In genomic region chr11:415640-416041, GRCh38 we compare ENCODE assay signal across 9 cellular contexts. TPM values are rescaled to one million over a fixed set of nuclear protein-coding genes. Genes with fewer than 3 reads are reported as not detected.
A peak's percentile ranks its signal among the peaks of the same experiment; 100 is the strongest.
DNase-seq lines count a peak whose midpoint lies in the region; TF ChIP-seq lines count a peak whose summit lies in the region.
"Had no signal": no experiment of that assay in that cellular context is flagged by ENCODE, and none has a peak within 500 bp of the region (broad histone marks: within the 10 kb centered on the region; RNA-seq: fewer than 3 reads in every experiment).

No MANE protein-coding gene starts in this region.

- no peaks in the 10 kb centered on the region for H3K9me3 Mint-ChIP-seq in CD8-positive, alpha-beta memory T cell
- H3K9me3 Mint-ChIP-seq in endodermal cell = no peaks in the 10 kb centered on the region

- no peaks in the 10 kb centered on the region for H3K27me3 Mint-ChIP-seq in CD8-positive, alpha-beta memory T cell
- peaks cover 36% of the 10 kb centered on the region for H3K27me3 Mint-ChIP-seq in endodermal cell (ENCODE audit: insufficient read depth)

- H3K4me1 ChIP-seq in CD8-positive, alpha-beta memory T cell (ENCODE audit: insufficient read depth, low read length) = peaks cover 19% of the 10 kb centered on the region
- peaks cover 23% of the 10 kb centered on the region for H3K4me1 ChIP-seq in OCI-LY7 (ENCODE audit: insufficient read depth, low read length, poor library complexity, severe bottlenecking)
- no peaks in the 10 kb centered on the region for H3K4me1 ChIP-seq in endodermal cell (ENCODE audit: control insufficient read depth, insufficient read depth, low read length)
- H3K4me1 ChIP-seq in parathyroid adenoma = no peaks in the 10 kb centered on the region

- H3K27ac Mint-ChIP-seq in CD8-positive, alpha-beta memory T cell = peak overlapping the region; percentile 44 to 97 (median 96)
- no peak overlapping the region for H3K27ac Mint-ChIP-seq in endodermal cell

- H3K27ac ChIP-seq in CD8-positive, alpha-beta memory T cell (ENCODE audit: low read depth, low read length) = peak overlapping the region; percentile 59
- H3K27ac ChIP-seq in OCI-LY7 (ENCODE audit: low read depth, low read length, poor library complexity, severe bottlenecking) = no peak overlapping the region
- H3K27ac ChIP-seq in endodermal cell (ENCODE audit: low read depth, low read length) = no peak overlapping the region
- no peak overlapping the region for H3K27ac ChIP-seq in parathyroid adenoma

- peak overlapping the region; percentile 83 for H3K4me3 ChIP-seq in CD8-positive, alpha-beta memory T cell (ENCODE audit: low read length)
- H3K4me3 ChIP-seq in OCI-LY7 (ENCODE audit: low read depth, low read length, poor library complexity, severe bottlenecking) (no peak overlapping the region), endodermal cell (ENCODE audit: low read length) (no peak overlapping the region), parathyroid adenoma (ENCODE audit: low read depth, low read length) (peak overlapping the region; percentile 51)

- H3K27me3 ChIP-seq in CD8-positive, alpha-beta memory T cell (ENCODE audit: insufficient read depth, low read length, poor library complexity, severe bottlenecking) = no peaks in the 10 kb centered on the region
- H3K27me3 ChIP-seq in endodermal cell (ENCODE audit: control insufficient read depth, insufficient read depth, low read length, poor library complexity, severe bottlenecking) = peaks cover 59% of the 10 kb centered on the region
- no peaks in the 10 kb centered on the region for H3K27me3 ChIP-seq in parathyroid adenoma (ENCODE audit: control insufficient read depth, insufficient read depth, low read length)

- no TSS peak for BruUV-seq in OCI-LY7 (replicated peaks; lab: Mats Ljungman, UMichigan)

- POLR2A ChIA-PET in CD8-positive, alpha-beta memory T cell (lab: Charles Lee) = interaction anchor here (0.9 to 5.4 kb wide), 10 partner anchors 9 to 208 kb away, joined by 3 to 71 read pairs (median 6); partner anchors contain the start of genes ANO9, BET1L, PTDSS2 and RIC8A
- POLR2A ChIA-PET in OCI-LY7 (lab: Charles Lee) = no interaction called here

- WGBS in endodermal cell (ENCODE audit: insufficient coverage in 1 of 2, insufficient read length in 1 of 2), 2 experiments = 86 to 87% methylated on average over 5 of the region's 5 CpGs

- H3K9ac ChIP-seq in endodermal cell (ENCODE audit: extremely low read depth, low read length, poor library complexity, severe bottlenecking) = no peak overlapping the region
- H3K9ac ChIP-seq in parathyroid adenoma = no peak overlapping the region

- intact Hi-C loops in OCI-LY7 (cut with micrococcal nuclease; ENCODE audit: unreplicated experiment) = no loop called here

- DNase-seq in CD8-positive, alpha-beta memory T cell = peak in 1 of 5 donors; percentile 32
- DNase-seq in OCI-LY7 (ENCODE audit: low spot score) (no peak), endodermal cell (no peak), glomerular visceral epithelial cell (ENCODE audit: extremely low spot score) (no peak), medulla oblongata (ENCODE audit: extremely low spot score) (no peak), cerebellum (ENCODE audit: low spot score) (no peak)
- no peak for DNase-seq in central memory CD4-positive, alpha-beta T cell

- H3K79me2 ChIP-seq in OCI-LY7 (ENCODE audit: insufficient read depth, low read depth, low read length) (no peaks in the 10 kb centered on the region), parathyroid adenoma (no peaks in the 10 kb centered on the region)

- TF ChIP-seq CTCF in OCI-LY7 (conservative IDR thresholded peaks at IDR 0.05; ENCODE audit: low read length) (peak; percentile 35), endodermal cell (conservative IDR thresholded peaks at IDR 0.05) (no peak), parathyroid adenoma (IDR thresholded peaks at IDR 0.05) (no peak)

- H3K4me2 ChIP-seq in OCI-LY7 (ENCODE audit: low read length) (peak overlapping the region; percentile 39; the same call in 1 of the 2 replicates), parathyroid adenoma (ENCODE audit: low read length) (peak overlapping the region; percentile 73)

- H3K9me2 ChIP-seq in OCI-LY7 (ENCODE audit: insufficient read depth, low read length) = no peaks in the 10 kb centered on the region

- H3K9me3 ChIP-seq in CD8-positive, alpha-beta memory T cell (ENCODE audit: low read length) = no peaks in the 10 kb centered on the region
- H3K9me3 ChIP-seq in OCI-LY7 (ENCODE audit: low read length) = no peaks in the 10 kb centered on the region
- no peaks in the 10 kb centered on the region for H3K9me3 ChIP-seq in endodermal cell (ENCODE audit: control insufficient read depth, low read length)
- no peaks in the 10 kb centered on the region for H3K9me3 ChIP-seq in parathyroid adenoma (ENCODE audit: control insufficient read depth, low read length)

- peaks cover 0 to 11% (median 0%) of the 10 kb centered on the region in 3 donors for H3K36me3 Mint-ChIP-seq in CD8-positive, alpha-beta memory T cell
- H3K36me3 Mint-ChIP-seq in endodermal cell (ENCODE audit: low read depth) = no peaks in the 10 kb centered on the region

- no peaks in the 10 kb centered on the region for H3K36me3 ChIP-seq in CD8-positive, alpha-beta memory T cell (ENCODE audit: insufficient read depth, low read length)
- H3K36me3 ChIP-seq in OCI-LY7 (ENCODE audit: insufficient read depth, low read length) (no peaks in the 10 kb centered on the region), endodermal cell (ENCODE audit: control insufficient read depth, insufficient read depth, low read length) (no peaks in the 10 kb centered on the region), parathyroid adenoma (ENCODE audit: control insufficient read depth, insufficient read depth, low read length) (no peaks in the 10 kb centered on the region)

- CTCF ChIA-PET in CD8-positive, alpha-beta memory T cell (lab: Charles Lee) = interaction anchor here (1.2 to 3.8 kb wide), 4 partner anchors 9 to 121 kb away, joined by 3 to 51 read pairs (median 14); partner anchors contain the start of genes ANO9 and PTDSS2
- CTCF ChIA-PET in OCI-LY7 (lab: Charles Lee; ENCODE audit: unreplicated experiment) = interaction anchor here (0.6 kb wide), 1 partner anchor 134 kb away, joined by 4 read pairs; no protein-coding TSS in a partner anchor

- no peak overlapping the region; the same call in 1 of the 2 replicates for H2AFZ ChIP-seq in OCI-LY7 (ENCODE audit: low read length)
- H2AFZ ChIP-seq in parathyroid adenoma = no peak overlapping the region

- H4K20me1 ChIP-seq in OCI-LY7 (ENCODE audit: insufficient read depth, low read length) = no peaks in the 10 kb centered on the region

- peaks cover 14 to 36% (median 19%) of the 10 kb centered on the region in 3 donors for H3K4me1 Mint-ChIP-seq in CD8-positive, alpha-beta memory T cell
- H3K4me1 Mint-ChIP-seq in endodermal cell = peaks cover 5% of the 10 kb centered on the region

- H3K4me3 Mint-ChIP-seq in CD8-positive, alpha-beta memory T cell = peak overlapping the region; percentile 90 to 100 (median 98)
- peak overlapping the region; percentile 58 for H3K4me3 Mint-ChIP-seq in endodermal cell

RNA-seq across cellular contexts. Expression of gene SIGIRR, which starts 0.8 kb away (rescaled TPM):
- 10 to 100 TPM; 54.2 to 59.4 TPM for total RNA-seq in CD8-positive, alpha-beta memory T cell
- polyA plus RNA-seq in CD8-positive, alpha-beta memory T cell = 267 TPM
- total RNA-seq in OCI-LY7 (2014; rRNA removed; shearing (Covaris generic)) = 36.9 and 57.2 TPM in 2 replicates
- total RNA-seq in OCI-LY7 (2022) (25.3 and 29.2 TPM in 2 replicates), endodermal cell (10 to 100 TPM; 63.3 to 67.4 TPM), cerebellum (6.3 TPM)
- 18.6 TPM for polyA plus RNA-seq in endodermal cell (2013, experiment 1 of 2)
- polyA plus RNA-seq in endodermal cell (2013, experiment 2 of 2) = 14.9 TPM

RNA-seq across cellular contexts. Expression of gene PKP3, which starts 21.6 kb away (rescaled TPM):
- total RNA-seq in CD8-positive, alpha-beta memory T cell = not detected
- polyA plus RNA-seq in CD8-positive, alpha-beta memory T cell = 1.1 TPM
- total RNA-seq in OCI-LY7 (2014; rRNA removed; shearing (Covaris generic)) = not detected in 2 replicates
- not detected in 2 replicates for total RNA-seq in OCI-LY7 (2022)
- 10 to 100 TPM; 35.4 to 44.8 TPM for total RNA-seq in endodermal cell
- 1.2 TPM for polyA plus RNA-seq in endodermal cell (2013, experiment 1 of 2)
- 0.62 TPM for polyA plus RNA-seq in endodermal cell (2013, experiment 2 of 2)
- total RNA-seq in cerebellum = 0.73 TPM
- total RNA-seq: T-helper 2 cell treated with Interferon-gamma antibody and Interleukin-4, amounts not matched to agents 100 ng/mL and 5 ng/mL, for 36 hours had no signal

RNA-seq across cellular contexts. Expression of gene ANO9, which starts 26.2 kb away (rescaled TPM):
- total RNA-seq in CD8-positive, alpha-beta memory T cell = 10 to 100 TPM; 25.3 to 26.4 TPM
- polyA plus RNA-seq in CD8-positive, alpha-beta memory T cell = 12.2 TPM
- 22.2 and 25.7 TPM in 2 replicates for total RNA-seq in OCI-LY7 (2014; rRNA removed; shearing (Covaris generic))
- total RNA-seq in OCI-LY7 (2022) (27.6 and 28.2 TPM in 2 replicates), endodermal cell (10 to 100 TPM; 16.8 to 17.8 TPM), cerebellum (not detected)
- polyA plus RNA-seq in endodermal cell (2013, experiment 1 of 2) = 1.2 TPM
- 0.50 TPM for polyA plus RNA-seq in endodermal cell (2013, experiment 2 of 2)

RNA-seq across cellular contexts. Expression of gene PTDSS2, which starts 34.4 kb away (rescaled TPM):
- total RNA-seq in CD8-positive, alpha-beta memory T cell = 10 to 100 TPM; 26.2 to 28.4 TPM
- polyA plus RNA-seq in CD8-positive, alpha-beta memory T cell = 11.5 TPM
- total RNA-seq in OCI-LY7 (2014; rRNA removed; shearing (Covaris generic)) = 19.6 and 27.8 TPM in 2 replicates
- total RNA-seq in OCI-LY7 (2022) = 30.3 and 32.7 TPM in 2 replicates
- 10 to 100 TPM; 55.2 to 56.1 TPM for total RNA-seq in endodermal cell
- polyA plus RNA-seq in endodermal cell (2013, experiment 1 of 2) = 37.5 TPM
- 32.8 TPM for polyA plus RNA-seq in endodermal cell (2013, experiment 2 of 2)
- 26.9 TPM for total RNA-seq in cerebellum

RNA-seq across cellular contexts. Expression of gene B4GALNT4, which starts 46.3 kb away (rescaled TPM):
- total RNA-seq in CD8-positive, alpha-beta memory T cell = under 1 TPM; 0.47 to 0.81 TPM
- polyA plus RNA-seq in CD8-positive, alpha-beta memory T cell = 0.31 TPM
- total RNA-seq in OCI-LY7 (2014; rRNA removed; shearing (Covaris generic)) = not detected in 2 replicates
- total RNA-seq in OCI-LY7 (2022) (not detected in 2 replicates), endodermal cell (100 to 1,000 TPM; 109 to 118 TPM), cerebellum (59.2 TPM)
- polyA plus RNA-seq in endodermal cell (2013, experiment 1 of 2) = 126 TPM
- 105 TPM for polyA plus RNA-seq in endodermal cell (2013, experiment 2 of 2)

Comparison
In these comparisons a context has a peak if more than half of its experiments do, and no peak if none do; other contexts are left out.
1. H3K4me3 ChIP-seq: peak in CD8-positive, alpha-beta memory T cell (single experiment) and parathyroid adenoma (single experiment); none in OCI-LY7 (single experiment) and endodermal cell (single experiment).
2. RNA of gene PKP3, which starts 21.6 kb away (total RNA-seq): 35.4 to 44.8 TPM in endodermal cell; 0.73 TPM in cerebellum (single experiment), not detected in OCI-LY7 and not detected in CD8-positive, alpha-beta memory T cell; every median in the first group is over 10 times any median in the second.
3. RNA of gene ANO9, which starts 26.2 kb away (total RNA-seq): 22.2 to 28.2 TPM in OCI-LY7, 25.3 to 26.4 TPM in CD8-positive, alpha-beta memory T cell and 16.8 to 17.8 TPM in endodermal cell; not detected in cerebellum (single experiment); every median in the first group is over 10 times any median in the second.